Comparison of ENCODE assay signal across 15 cellular contexts in the genomic region with DNA sequence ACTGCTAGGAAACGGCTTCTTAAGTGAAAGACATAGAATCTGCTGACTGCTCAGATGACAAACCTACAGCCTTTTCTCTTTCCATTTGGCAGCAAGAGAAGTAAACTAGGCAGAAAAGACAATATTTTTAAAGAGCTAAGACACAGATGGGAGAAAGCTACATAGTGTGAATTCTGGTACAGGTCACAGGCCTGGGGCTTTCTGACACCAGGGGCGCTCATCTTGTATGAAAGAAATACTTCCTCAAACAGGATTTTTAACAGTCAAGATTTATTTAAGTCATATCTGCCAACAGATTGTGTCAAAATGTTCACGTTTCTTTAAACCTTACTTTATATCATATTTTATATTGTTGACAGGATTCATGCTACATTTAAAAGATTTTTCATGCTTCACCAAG.
DNase-seq lines count a peak whose midpoint lies in the region; ATAC-seq and TF ChIP-seq lines count a peak whose summit lies in the region.
"Had no signal": no experiment of that assay in that cellular context is flagged by ENCODE, and none has a peak within 500 bp of the region (broad histone marks: within the 10 kb centered on the region; RNA-seq: fewer than 3 reads in every experiment).

No MANE protein-coding gene starts in this region.

- H3K4me1 Mint-ChIP-seq in CD14-positive monocyte, result no peaks in the 10 kb centered on the region
- no peaks in the 10 kb centered on the region for H3K4me1 Mint-ChIP-seq in activated CD4-positive, alpha-beta memory T cell treated with anti-CD3 and anti-CD28 coated beads for 36 hours (ENCODE audit: low read depth)
- H3K4me1 Mint-ChIP-seq: activated T-helper 17 cell treated with anti-CD3 and anti-CD28 coated beads, Interleukin-2, amount 50 U/mL, for 72 hours had no signal

- H3K79me2 ChIP-seq in hepatocyte, result no peaks in the 10 kb centered on the region

- CTCF ChIA-PET in activated CD4-positive, alpha-beta memory T cell treated with anti-CD3 and anti-CD28 coated beads for 36 hours (lab: Charles Lee), result no interaction called here

- no peak overlapping the region for H3K27ac Mint-ChIP-seq in CD14-positive monocyte
- H3K27ac Mint-ChIP-seq in activated CD4-positive, alpha-beta memory T cell treated with anti-CD3 and anti-CD28 coated beads for 36 hours, result no peak overlapping the region
- H3K27ac Mint-ChIP-seq: activated T-helper 17 cell treated with anti-CD3 and anti-CD28 coated beads, Interleukin-2, amount 50 U/mL, for 72 hours had no signal

- peaks cover 0 to 2% (median 1%) of the 10 kb centered on the region in 3 donors for H3K27me3 Mint-ChIP-seq in CD14-positive monocyte (ENCODE audit: low read depth in 3 of 3)
- H3K27me3 Mint-ChIP-seq in activated CD4-positive, alpha-beta memory T cell treated with anti-CD3 and anti-CD28 coated beads for 36 hours, result no peaks in the 10 kb centered on the region
- H3K27me3 Mint-ChIP-seq: activated T-helper 17 cell treated with anti-CD3 and anti-CD28 coated beads, Interleukin-2, amount 50 U/mL, for 72 hours had no signal

- no peaks in the 10 kb centered on the region for H3K9me2 ChIP-seq in hepatocyte (replicated peaks; ENCODE audit: insufficient read depth)

- TF ChIP-seq CTCF in CD14-positive monocyte (IDR thresholded peaks at IDR 0.05), result peak; percentile 31
- TF ChIP-seq CTCF in hepatocyte (IDR thresholded peaks at IDR 0.05; ENCODE audit: poor library complexity), result no peak
- TF ChIP-seq CTCF in coronary artery (IDR thresholded peaks at IDR 0.05), result no peak

- H3K4me2 ChIP-seq in hepatocyte, result no peak overlapping the region

- H3K9me3 Mint-ChIP-seq in CD14-positive monocyte, result peaks cover 0 to 2% (median 0%) of the 10 kb centered on the region in 7 donors
- no peaks in the 10 kb centered on the region for H3K9me3 Mint-ChIP-seq in activated CD4-positive, alpha-beta memory T cell treated with anti-CD3 and anti-CD28 coated beads for 36 hours
- H3K9me3 Mint-ChIP-seq: activated T-helper 17 cell treated with anti-CD3 and anti-CD28 coated beads, Interleukin-2, amount 50 U/mL, for 72 hours had no signal

- ATAC-seq in GM21423 (IDR thresholded peaks at IDR 0.05; ENCODE audit: unreplicated experiment), result peak; percentile 38
- ATAC-seq: activated T-helper 17 cell treated with anti-CD3 and anti-CD28 coated beads, Interleukin-2, amount 50 U/mL, for 72 hours; HCT116; psoas muscle had no signal

- H3K27me3 ChIP-seq in hepatocyte, result no peaks in the 10 kb centered on the region

- no peaks in the 10 kb centered on the region for H4K20me1 ChIP-seq in hepatocyte (ENCODE audit: insufficient read depth, poor library complexity, severe bottlenecking)

- H3K36me3 Mint-ChIP-seq in CD14-positive monocyte, result peaks cover 0 to 3% of the 10 kb centered on the region in 2 donors
- H3K36me3 Mint-ChIP-seq in activated CD4-positive, alpha-beta memory T cell treated with anti-CD3 and anti-CD28 coated beads for 36 hours, result peaks cover 8% of the 10 kb centered on the region

- POLR2A ChIA-PET in activated CD4-positive, alpha-beta memory T cell treated with anti-CD3 and anti-CD28 coated beads for 36 hours (lab: Charles Lee), result no interaction called here

- peaks cover 18% of the 10 kb centered on the region for H3K4me1 ChIP-seq in hepatocyte (ENCODE audit: insufficient read depth)
- H3K4me1 ChIP-seq: psoas muscle had no signal

- peak overlapping the region; percentile 3 for H3K27ac ChIP-seq in hepatocyte
- no peak overlapping the region for H3K27ac ChIP-seq in coronary artery
- H3K27ac ChIP-seq: psoas muscle had no signal

- no peaks in the 10 kb centered on the region for H3K36me3 ChIP-seq in hepatocyte (replicated peaks; ENCODE audit: insufficient read depth, low read depth)

- intact Hi-C loops in CD14-positive monocyte (cut with micrococcal nuclease), result no loop called here
- intact Hi-C loops in activated CD4-positive, alpha-beta memory T cell treated with anti-CD3 and anti-CD28 coated beads for 36 hours (cut with micrococcal nuclease), result no loop called here

- no peaks in the 10 kb centered on the region for H3K9me3 ChIP-seq in hepatocyte (ENCODE audit: low read depth)
- H3K9me3 ChIP-seq: psoas muscle had no signal

- H2AFZ ChIP-seq in hepatocyte, result no peak overlapping the region

- 76% methylated on average over 3 of the region's 3 CpGs for WGBS in hepatocyte (ENCODE audit: low lambda C conversion rate, missing lambda C conversion rate)

- no peak overlapping the region for H3K4me3 Mint-ChIP-seq in CD14-positive monocyte
- no peak overlapping the region for H3K4me3 Mint-ChIP-seq in activated CD4-positive, alpha-beta memory T cell treated with anti-CD3 and anti-CD28 coated beads for 36 hours
- H3K4me3 Mint-ChIP-seq: activated T-helper 17 cell treated with anti-CD3 and anti-CD28 coated beads, Interleukin-2, amount 50 U/mL, for 72 hours had no signal

- H3K4me3 ChIP-seq in hepatocyte (no peak overlapping the region), coronary artery (no peak overlapping the region)
- H3K4me3 ChIP-seq: psoas muscle had no signal

- DNase-seq in CD14-positive monocyte (ENCODE audit: low spot score) (no peak), NAMALWA (ENCODE audit: low spot score) (peak; percentile 55), hepatocyte (ENCODE audit: low spot score) (no peak), coronary artery (ENCODE audit: low spot score) (no peak), DMS 273 treated with DMSO at 0.1 percent for 48 hours (lab: John Stamatoyannopoulos, UW) (no peak)
- DNase-seq in NK-92 treated with Interleukin-12 subunit alpha and Interleukin-12 subunit beta, amount 100 ng/mL, for 24 hours (lab: John Stamatoyannopoulos, UW), result no peak
- DNase-seq in activated CD4-positive, alpha-beta memory T cell treated with anti-CD3 and anti-CD28 coated beads for 36 hours, result no peak
- DNase-seq: foreskin melanocyte; NCI-H446 treated with DMSO at 0.1 percent for 48 hours; psoas muscle; SHP77 treated with DMSO at 0.1 percent for 48 hours; stimulated activated CD4-positive, alpha-beta T cell treated with anti-CD3 and anti-CD28 coated beads, Interleukin-4, amount 100 ng/mL, for 24 hours had no signal
